Comparison of ENCODE assay signal across 1 cellular context in the genomic region with DNA sequence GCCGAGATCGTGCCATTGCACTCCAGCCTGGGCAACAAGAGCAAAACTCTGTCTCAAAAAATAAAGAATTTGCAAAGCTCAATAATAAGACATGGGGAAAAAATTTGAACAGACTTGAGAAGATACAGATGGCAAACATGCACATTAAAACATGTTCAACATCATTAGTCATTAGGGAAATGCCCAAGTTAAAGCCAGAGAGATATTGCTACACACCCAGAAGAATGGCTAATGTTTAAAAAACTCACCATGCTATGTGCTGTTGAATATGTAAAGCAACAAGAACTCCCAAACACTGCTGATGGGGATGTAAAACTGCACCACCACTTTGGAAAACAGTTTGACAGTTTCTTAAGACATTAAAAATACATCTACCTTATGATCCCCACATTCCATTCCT.
A peak's percentile ranks its signal among the peaks of the same experiment; 100 is the strongest.
TF ChIP-seq lines count a peak whose summit lies in the region.

No MANE protein-coding gene starts in this region.

TF ChIP-seq in IMR-90, 13 proteins besides CTCF, POLR2A, EP300 and RAD21:
- TF ChIP-seq MAZ (IDR thresholded peaks at IDR 0.05; ENCODE audit: borderline replicate concordance, low read depth, low read length) = no peak
- TF ChIP-seq NFE2L2 (IDR thresholded peaks at IDR 0.05; ENCODE audit: low read depth, low read length) = no peak
- TF ChIP-seq, protein P1, sequence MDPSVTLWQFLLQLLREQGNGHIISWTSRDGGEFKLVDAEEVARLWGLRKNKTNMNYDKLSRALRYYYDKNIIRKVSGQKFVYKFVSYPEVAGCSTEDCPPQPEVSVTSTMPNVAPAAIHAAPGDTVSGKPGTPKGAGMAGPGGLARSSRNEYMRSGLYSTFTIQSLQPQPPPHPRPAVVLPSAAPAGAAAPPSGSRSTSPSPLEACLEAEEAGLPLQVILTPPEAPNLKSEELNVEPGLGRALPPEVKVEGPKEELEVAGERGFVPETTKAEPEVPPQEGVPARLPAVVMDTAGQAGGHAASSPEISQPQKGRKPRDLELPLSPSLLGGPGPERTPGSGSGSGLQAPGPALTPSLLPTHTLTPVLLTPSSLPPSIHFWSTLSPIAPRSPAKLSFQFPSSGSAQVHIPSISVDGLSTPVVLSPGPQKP (IDR thresholded peaks at IDR 0.05; ENCODE audit: borderline replicate concordance, low read depth, low read length) = no peak
- 0 out of 2 replicates have a peak, but pooled peaks have one; percentile 5 for TF ChIP-seq RFX5 (IDR thresholded peaks at IDR 0.05; ENCODE audit: low read depth, low read length)
- no peak for TF ChIP-seq MAFK (IDR thresholded peaks at IDR 0.05; ENCODE audit: low read depth, low read length)
- no peak for TF ChIP-seq SMC3 (IDR thresholded peaks at IDR 0.05; ENCODE audit: low read depth, low read length)
- no peak for TF ChIP-seq BHLHE40 (IDR thresholded peaks at IDR 0.05; ENCODE audit: low read depth, low read length)
- TF ChIP-seq CHD1 (IDR thresholded peaks at IDR 0.05; ENCODE audit: low read depth, low read length) = no peak
- TF ChIP-seq RCOR1 (IDR thresholded peaks at IDR 0.05; ENCODE audit: insufficient replicate concordance, low read length) = no peak
- TF ChIP-seq FOS (IDR thresholded peaks at IDR 0.05; ENCODE audit: low read depth, low read length) = peak; percentile 62; the same call in 1 of the 2 replicates
- peak; percentile 97 for TF ChIP-seq CEBPB (IDR thresholded peaks at IDR 0.05; ENCODE audit: low read depth, low read length)
- no peak for TF ChIP-seq USF2 (IDR thresholded peaks at IDR 0.05; ENCODE audit: low read depth, low read length)
- TF ChIP-seq MXI1 (IDR thresholded peaks at IDR 0.05; ENCODE audit: borderline replicate concordance, low read depth, low read length) = no peak
